ENCODE assay signal across 35 cellular contexts in genomic region chr6:83984411-83984810, GRCh38. TPM values are rescaled to one million over a fixed set of nuclear protein-coding genes. Genes with fewer than 3 reads are reported as not detected.
"Had no signal": no experiment of that assay in that cellular context is flagged by ENCODE, and none has a peak within 500 bp of the region (broad histone marks: within the 10 kb centered on the region; RNA-seq: fewer than 3 reads in every experiment).

No MANE protein-coding gene starts in this region.

- H3K9me3 Mint-ChIP-seq: activated CD4-positive, alpha-beta T cell treated with anti-CD3 and anti-CD28 coated beads, Interleukin-2, amount 10 ng/mL, durations not matched to agents 24 days and 14 days; activated CD8-positive, alpha-beta T cell treated with anti-CD3 and anti-CD28 coated beads for 36 hours; activated naive CD4-positive, alpha-beta T cell treated with anti-CD3 and anti-CD28 coated beads, Interleukin-2, amount 10 ng/mL, durations not matched to agents 7 days and 5 days; activated naive CD8-positive, alpha-beta T cell treated with anti-CD3 and anti-CD28 coated beads, Interleukin-2, amount 10 ng/mL, durations not matched to agents 7 days and 5 days; activated T-helper 2 cell treated with anti-CD3 and anti-CD28 coated beads, Interferon-gamma antibody, Interleukin-2, Interleukin-4, amounts not matched to agents 10 μg/mL and 5 μg/mL and 100 μg/mL, durations not matched to agents 14 hours and 24 hours and 36 hours; central memory CD8-positive, alpha-beta T cell; T-helper 1 cell treated with Interleukin-12 subunit alpha and Interleukin-12 subunit beta and Interleukin-4 antibody, amounts not matched to agents 30 μg/mL and 1 μg/mL, for 36 hours; T-helper 2 cell treated with Interferon-gamma antibody and Interleukin-4, amounts not matched to agents 5 μg/mL and 100 μg/mL, for 36 hours had no signal

- H3K4me1 Mint-ChIP-seq: activated B cell treated with CpG ODN at 0.5 μM for 24 hours; activated CD4-positive, alpha-beta T cell treated with anti-CD3 and anti-CD28 coated beads, Interleukin-2, amount 10 ng/mL, durations not matched to agents 24 days and 14 days; activated naive CD4-positive, alpha-beta T cell treated with anti-CD3 and anti-CD28 coated beads, Interleukin-2, amount 10 ng/mL, durations not matched to agents 7 days and 5 days; activated naive CD4-positive, alpha-beta T cell treated with anti-CD3 and anti-CD28 coated beads, Interleukin-2, amount 50 U/mL, for 24 hours; activated naive CD8-positive, alpha-beta T cell treated with anti-CD3 and anti-CD28 coated beads, Interleukin-2, amount 10 ng/mL, durations not matched to agents 7 days and 5 days; activated naive CD8-positive, alpha-beta T cell treated with anti-CD3 and anti-CD28 coated beads, Interleukin-2, amount 50 U/mL, for 24 hours; brain; central memory CD8-positive, alpha-beta T cell had no signal

- H3K27me3 ChIP-seq: cardiac muscle cell had no signal

- H3K4me3 ChIP-seq: cardiac muscle cell had no signal

- H3K36me3 ChIP-seq: cardiac muscle cell had no signal

- DNase-seq: activated B cell treated with CpG ODN at 0.5 μM for 24 hours; activated CD4-positive, alpha-beta memory T cell treated with anti-CD3 and anti-CD28 coated beads for 36 hours; activated CD4-positive, alpha-beta T cell treated with anti-CD3 and anti-CD28 coated beads for 4 hours; activated CD4-positive, alpha-beta T cell treated with anti-CD3 and anti-CD28 coated beads, Interleukin-2, amount 10 ng/mL, durations not matched to agents 24 days and 14 days; activated CD4-positive, alpha-beta T cell treated with anti-CD3 and anti-CD28 coated beads, Interleukin-2, amount 50 U/mL, for 1 hour; activated CD4-positive, alpha-beta T cell treated with anti-CD3 and anti-CD28 coated beads, Interleukin-2, amount 50 U/mL, for 4 hours; activated CD4-positive, CD25-positive, alpha-beta regulatory T cell treated with anti-CD3 and anti-CD28 coated beads, Interleukin-2, amount 50 U/mL, for 72 hours; activated CD8-positive, alpha-beta memory T cell treated with anti-CD3 and anti-CD28 coated beads, Interleukin-2, amount 50 U/mL, for 4 hours; activated CD8-positive, alpha-beta T cell treated with anti-CD3 and anti-CD28 coated beads for 36 hours; activated effector memory CD4-positive, alpha-beta T cell treated with Interleukin-2 at 50 U/mL for 16 hours; activated gamma-delta T cell; activated naive CD4-positive, alpha-beta T cell treated with anti-CD3 and anti-CD28 coated beads, Interleukin-2, amount 10 ng/mL, durations not matched to agents 7 days and 5 days; activated naive CD4-positive, alpha-beta T cell treated with Interleukin-2 at 50 U/mL for 16 hours; activated naive CD8-positive, alpha-beta T cell treated with anti-CD3 and anti-CD28 coated beads, Interleukin-2, amount 10 ng/mL, durations not matched to agents 7 days and 5 days; activated naive CD8-positive, alpha-beta T cell treated with anti-CD3 and anti-CD28 coated beads, Interleukin-2, amount 50 U/mL, for 24 hours; activated T-cell treated with anti-CD3 and anti-CD28 coated beads for 4 hours; activated T-cell treated with anti-CD3 and anti-CD28 coated beads, Interleukin-2, amount 50 U/mL, for 1 hour; activated T-cell treated with anti-CD3 and anti-CD28 coated beads, Interleukin-2, amount 50 U/mL, for 4 hours; amygdala; anterior cingulate cortex; caudate nucleus; cerebellar nuclear complex; T-helper 1 cell; T-helper 2 cell; T-helper 9 cell had no signal

- H3K36me3 Mint-ChIP-seq: activated naive CD4-positive, alpha-beta T cell treated with anti-CD3 and anti-CD28 coated beads, Interleukin-2, amount 10 ng/mL, durations not matched to agents 7 days and 5 days; activated naive CD8-positive, alpha-beta T cell treated with anti-CD3 and anti-CD28 coated beads, Interleukin-2, amount 10 ng/mL, durations not matched to agents 7 days and 5 days; brain had no signal

- H3K27me3 Mint-ChIP-seq: activated B cell treated with CpG ODN at 0.5 μM for 24 hours; activated CD4-positive, alpha-beta memory T cell treated with anti-CD3 and anti-CD28 coated beads for 36 hours; activated CD4-positive, alpha-beta T cell treated with anti-CD3 and anti-CD28 coated beads, Interleukin-2, amount 10 ng/mL, durations not matched to agents 24 days and 14 days; activated CD8-positive, alpha-beta T cell treated with anti-CD3 and anti-CD28 coated beads for 36 hours; activated naive CD4-positive, alpha-beta T cell treated with anti-CD3 and anti-CD28 coated beads, Interleukin-2, amount 10 ng/mL, durations not matched to agents 7 days and 5 days; activated naive CD4-positive, alpha-beta T cell treated with anti-CD3 and anti-CD28 coated beads, Interleukin-2, amount 50 U/mL, for 24 hours; activated naive CD8-positive, alpha-beta T cell; activated naive CD8-positive, alpha-beta T cell treated with anti-CD3 and anti-CD28 coated beads, Interleukin-2, amount 50 U/mL, for 24 hours; central memory CD8-positive, alpha-beta T cell had no signal

- H3K27ac ChIP-seq: cardiac muscle cell, VCaP had no signal

- H3K27ac Mint-ChIP-seq: activated B cell treated with CpG ODN at 0.5 μM for 24 hours; activated CD4-positive, alpha-beta memory T cell treated with anti-CD3 and anti-CD28 coated beads for 36 hours; activated CD4-positive, alpha-beta T cell treated with anti-CD3 and anti-CD28 coated beads, Interleukin-2, amount 10 ng/mL, durations not matched to agents 24 days and 14 days; activated CD8-positive, alpha-beta T cell treated with anti-CD3 and anti-CD28 coated beads for 36 hours; activated naive CD4-positive, alpha-beta T cell treated with anti-CD3 and anti-CD28 coated beads, Interleukin-2, amount 10 ng/mL, durations not matched to agents 7 days and 5 days; activated naive CD4-positive, alpha-beta T cell treated with anti-CD3 and anti-CD28 coated beads, Interleukin-2, amount 50 U/mL, for 24 hours; activated naive CD8-positive, alpha-beta T cell; activated naive CD8-positive, alpha-beta T cell treated with anti-CD3 and anti-CD28 coated beads, Interleukin-2, amount 10 ng/mL, durations not matched to agents 7 days and 5 days; activated naive CD8-positive, alpha-beta T cell treated with anti-CD3 and anti-CD28 coated beads, Interleukin-2, amount 50 U/mL, for 24 hours; activated T-helper 2 cell treated with anti-CD3 and anti-CD28 coated beads, Interferon-gamma antibody, Interleukin-2, Interleukin-4, amounts not matched to agents 10 μg/mL and 5 μg/mL and 100 μg/mL, durations not matched to agents 14 hours and 24 hours and 36 hours; brain; T-helper 1 cell treated with Interleukin-12 subunit alpha and Interleukin-12 subunit beta and Interleukin-4 antibody, amounts not matched to agents 30 μg/mL and 1 μg/mL, for 36 hours; T-helper 2 cell treated with Interferon-gamma antibody and Interleukin-4, amounts not matched to agents 5 μg/mL and 100 μg/mL, for 36 hours had no signal

- H3K4me3 Mint-ChIP-seq: activated B cell treated with CpG ODN at 0.5 μM for 24 hours; activated CD4-positive, alpha-beta memory T cell treated with anti-CD3 and anti-CD28 coated beads for 36 hours; activated CD4-positive, alpha-beta T cell treated with anti-CD3 and anti-CD28 coated beads, Interleukin-2, amount 10 ng/mL, durations not matched to agents 24 days and 14 days; activated CD8-positive, alpha-beta T cell treated with anti-CD3 and anti-CD28 coated beads for 36 hours; activated naive CD4-positive, alpha-beta T cell treated with anti-CD3 and anti-CD28 coated beads, Interleukin-2, amount 10 ng/mL, durations not matched to agents 7 days and 5 days; activated naive CD4-positive, alpha-beta T cell treated with anti-CD3 and anti-CD28 coated beads, Interleukin-2, amount 50 U/mL, for 24 hours; activated naive CD8-positive, alpha-beta T cell; activated naive CD8-positive, alpha-beta T cell treated with anti-CD3 and anti-CD28 coated beads, Interleukin-2, amount 10 ng/mL, durations not matched to agents 7 days and 5 days; activated naive CD8-positive, alpha-beta T cell treated with anti-CD3 and anti-CD28 coated beads, Interleukin-2, amount 50 U/mL, for 24 hours; activated T-cell treated with anti-CD3 and anti-CD28 coated beads, Interleukin-2, amount 50 U/mL, for 4 hours; brain; central memory CD8-positive, alpha-beta T cell; T-helper 1 cell treated with Interleukin-12 subunit alpha and Interleukin-12 subunit beta and Interleukin-4 antibody, amounts not matched to agents 30 μg/mL and 1 μg/mL, for 36 hours; T-helper 2 cell treated with Interferon-gamma antibody and Interleukin-4, amounts not matched to agents 5 μg/mL and 100 μg/mL, for 36 hours had no signal

RNA-seq across cellular contexts. Expression of gene MRAP2, which starts 49.2 kb away (rescaled TPM):
- total RNA-seq: activated B cell treated with CpG ODN at 0.5 μM for 24 hours; activated CD4-positive, alpha-beta memory T cell treated with anti-CD3 and anti-CD28 coated beads for 36 hours; activated CD4-positive, alpha-beta T cell treated with anti-CD3 and anti-CD28 coated beads, Interleukin-2, amount 10 ng/mL, durations not matched to agents 24 days and 14 days; activated CD8-positive, alpha-beta memory T cell treated with anti-CD3 and anti-CD28 coated beads for 36 hours; activated CD8-positive, alpha-beta T cell treated with anti-CD3 and anti-CD28 coated beads for 36 hours; activated naive CD8-positive, alpha-beta T cell treated with anti-CD3 and anti-CD28 coated beads, Interleukin-2, amount 10 ng/mL, durations not matched to agents 7 days and 5 days; activated T-cell treated with anti-CD3 and anti-CD28 coated beads, Interleukin-2, amount 50 U/mL, for 4 hours had no signal
